ENCODE assay signal across 8 cellular contexts in genomic region chr16:89489040-89489721, GRCh38. TPM values are rescaled to one million over a fixed set of nuclear protein-coding genes. Genes with fewer than 3 reads are reported as not detected.
A peak's percentile ranks its signal among the peaks of the same experiment; 100 is the strongest.
DNase-seq lines count a peak whose midpoint lies in the region; ATAC-seq and TF ChIP-seq lines count a peak whose summit lies in the region.

No MANE protein-coding gene starts in this region.

- peaks cover 55% of the 10 kb centered on the region for H3K4me1 Mint-ChIP-seq in endothelial cell (ENCODE audit: unreplicated experiment)

- H3K9me3 Mint-ChIP-seq in endothelial cell (ENCODE audit: unreplicated experiment) = no peaks in the 10 kb centered on the region

- no peaks in the 10 kb centered on the region for H3K9me3 ChIP-seq in mesodermal cell (ENCODE audit: control insufficient read depth, low read length)

- peak; percentile 84 for DNase-seq in DMS53 (lab: John Stamatoyannopoulos, UW)
- peak; percentile 93 for DNase-seq in NOMO-1 treated with dmso at 0.1 percent for 144 hours (lab: John Stamatoyannopoulos, UW; ENCODE audit: unreplicated experiment)
- DNase-seq in activated CD8-positive, alpha-beta memory T cell treated with anti-CD3 and anti-CD28 coated beads, Interleukin-2, amount 50 U/mL, for 24 hours (ENCODE audit: extremely low read depth) = peak; percentile 57
- peak; percentile 68 for DNase-seq in endothelial cell (ENCODE audit: low spot score)
- peak; percentile 57 for DNase-seq in stimulated activated CD8-positive, alpha-beta memory T cell treated with anti-CD3 and anti-CD28 coated beads, Interleukin-15, amount 100 ng/mL, for 1 hour (ENCODE audit: low read depth)

- H3K36me3 Mint-ChIP-seq in endothelial cell (ENCODE audit: low read depth, unreplicated experiment) = peaks cover 8% of the 10 kb centered on the region

- peak overlapping the region; percentile 96 for H3K27ac Mint-ChIP-seq in endothelial cell (ENCODE audit: unreplicated experiment)

- H3K4me3 Mint-ChIP-seq in endothelial cell (ENCODE audit: unreplicated experiment) = peak overlapping the region; percentile 95

- no peak for TF ChIP-seq CTCF in endothelial cell (IDR thresholded peaks at IDR 0.05; ENCODE audit: unreplicated experiment)

- WGBS in mesodermal cell (ENCODE audit: insufficient coverage in 2 of 2), 2 experiments = 1% methylated on average over 25 to 29 of the region's 49 CpGs

- H3K27ac ChIP-seq in mesodermal cell (ENCODE audit: low read depth, low read length, severe bottlenecking) = peak overlapping the region; percentile 93

- H3K4me1 ChIP-seq in mesodermal cell (ENCODE audit: control insufficient read depth, insufficient read depth, low read length, poor library complexity, severe bottlenecking) = peaks cover 9% of the 10 kb centered on the region

- peaks cover 13% of the 10 kb centered on the region for H3K36me3 ChIP-seq in mesodermal cell (ENCODE audit: control insufficient read depth, insufficient read depth, low read length)

- ATAC-seq in HG02571 (IDR thresholded peaks at IDR 0.05; ENCODE audit: unreplicated experiment) (peak; percentile 22), HG03378 (IDR thresholded peaks at IDR 0.05; ENCODE audit: unreplicated experiment) (no peak)

- H3K27me3 Mint-ChIP-seq in endothelial cell (ENCODE audit: unreplicated experiment) = peaks cover 15% of the 10 kb centered on the region

- H3K4me3 ChIP-seq in mesodermal cell (ENCODE audit: extremely low read depth, insufficient read depth, low read length, poor library complexity, severe bottlenecking) = peak overlapping the region; percentile 83

RNA-seq across cellular contexts. Expression of gene ANKRD11, which starts 1.2 kb away (rescaled TPM):
- 165 TPM for total RNA-seq in endothelial cell (ENCODE audit: unreplicated experiment)
- 97.2 TPM for polyA plus RNA-seq in mesodermal cell (2013, experiment 1 of 2)
- polyA plus RNA-seq in mesodermal cell (2013, experiment 2 of 2) = 73.2 TPM

RNA-seq across cellular contexts. Expression of gene SPG7, which starts 19.0 kb away (rescaled TPM):
- total RNA-seq in endothelial cell (ENCODE audit: unreplicated experiment) = 207 TPM
- polyA plus RNA-seq in mesodermal cell (2013, experiment 1 of 2) = 60.7 TPM
- polyA plus RNA-seq in mesodermal cell (2013, experiment 2 of 2) = 50.7 TPM
